ENCODE assay signal across 19 cellular contexts in genomic region chrX:91066104-91066503, GRCh38.
DNase-seq lines count a peak whose midpoint lies in the region; ATAC-seq and TF ChIP-seq lines count a peak whose summit lies in the region.
"Had no signal": no experiment of that assay in that cellular context is flagged by ENCODE, and none has a peak within 500 bp of the region (broad histone marks: within the 10 kb centered on the region; RNA-seq: fewer than 3 reads in every experiment).

No MANE protein-coding gene starts in this region.

- H3K4me1 Mint-ChIP-seq in WTC11 = no peaks in the 10 kb centered on the region
- H3K4me1 Mint-ChIP-seq: CD4-positive, CD25-positive, alpha-beta regulatory T cell; CD8-positive, alpha-beta memory T cell had no signal

- DNase-seq in NB4 (ENCODE audit: low read depth) (no peak), WTC11 (ENCODE audit: low spot score) (peak; percentile 11), iPS-NIHi11 (ENCODE audit: low spot score) (peak; percentile 3)
- DNase-seq: ACHN; BE2C; C1 segment of cervical spinal cord; CD4-positive, CD25-positive, alpha-beta regulatory T cell; CD8-positive, alpha-beta memory T cell; COR-L47; DMS 273 treated with DMSO at 0.1 percent for 48 hours; DMS53; DND-41; HCEC 1CT; IMR-90 had no signal

- no peak overlapping the region for H3K4me3 ChIP-seq in NB4 (ENCODE audit: low read depth, low read length)
- H3K4me3 ChIP-seq: K562 had no signal

- H3K36me3 Mint-ChIP-seq in WTC11 = no peaks in the 10 kb centered on the region; the same call in 1 of the 2 replicates
- H3K36me3 Mint-ChIP-seq: CD4-positive, CD25-positive, alpha-beta regulatory T cell; CD8-positive, alpha-beta memory T cell had no signal

- POLR2A ChIA-PET in WTC11 (lab: Charles Lee) = no interaction called here

- no peak for TF ChIP-seq POLR2A in NB4 (IDR thresholded peaks at IDR 0.05; ENCODE audit: extremely low read depth, insufficient read length)

- TF ChIP-seq CTCF in NB4 (IDR thresholded peaks at IDR 0.05; ENCODE audit: low read depth, low read length) (peak; percentile 7), WTC11 (IDR thresholded peaks at IDR 0.05) (no peak)

- H3K27me3 Mint-ChIP-seq in WTC11 (ENCODE audit: low read depth) = no peaks in the 10 kb centered on the region
- H3K27me3 Mint-ChIP-seq: CD4-positive, CD25-positive, alpha-beta regulatory T cell; CD8-positive, alpha-beta memory T cell had no signal

- H3K4me3 Mint-ChIP-seq in WTC11 = no peak overlapping the region
- H3K4me3 Mint-ChIP-seq: CD4-positive, CD25-positive, alpha-beta regulatory T cell; CD8-positive, alpha-beta memory T cell had no signal

- no peak overlapping the region for H3K27ac Mint-ChIP-seq in WTC11
- H3K27ac Mint-ChIP-seq: CD4-positive, CD25-positive, alpha-beta regulatory T cell; CD8-positive, alpha-beta memory T cell had no signal

- CTCF ChIA-PET in WTC11 (lab: Charles Lee) = no interaction called here

- peaks cover 18% of the 10 kb centered on the region; the same call in 1 of the 2 replicates for H3K9me3 Mint-ChIP-seq in WTC11

- ATAC-seq in WTC11 = peak; percentile 51; the same call in 1 of the 2 replicates
- no peak for ATAC-seq in GM19455 (IDR thresholded peaks at IDR 0.05; ENCODE audit: unreplicated experiment)
- ATAC-seq in GM21381 (IDR thresholded peaks at IDR 0.05; ENCODE audit: unreplicated experiment) = no peak
- ATAC-seq in HG03139 (IDR thresholded peaks at IDR 0.05; ENCODE audit: unreplicated experiment) = no peak
- ATAC-seq in GM21717 (IDR thresholded peaks at IDR 0.05; ENCODE audit: unreplicated experiment) = no peak
- ATAC-seq: K562 had no signal

TF ChIP-seq in WTC11, 78 proteins besides CTCF, POLR2A, EP300 and RAD21:
- no peak for TF ChIP-seq PRRX2 (CRISPR knock-in tag; IDR thresholded peaks at IDR 0.05)
- no peak for TF ChIP-seq ZNF512 (CRISPR knock-in tag; IDR thresholded peaks at IDR 0.05; ENCODE audit: borderline replicate concordance)
- no peak for TF ChIP-seq TCF7 (CRISPR knock-in tag; IDR thresholded peaks at IDR 0.05; ENCODE audit: low read depth)
- TF ChIP-seq ZNF425 (CRISPR knock-in tag; conservative IDR thresholded peaks at IDR 0.05) = no peak
- no peak for TF ChIP-seq EMX1 (CRISPR knock-in tag; IDR thresholded peaks at IDR 0.05)
- no peak for TF ChIP-seq E2F4 (CRISPR knock-in tag; IDR thresholded peaks at IDR 0.05; ENCODE audit: borderline replicate concordance, low read depth)
- TF ChIP-seq TEAD4 (CRISPR knock-in tag; IDR thresholded peaks at IDR 0.05) = no peak
- no peak for TF ChIP-seq GRHL2 (CRISPR knock-in tag; IDR thresholded peaks at IDR 0.05; ENCODE audit: insufficient replicate concordance, severe bottlenecking)
- no peak for TF ChIP-seq MAX (CRISPR knock-in tag; IDR thresholded peaks at IDR 0.05)
- TF ChIP-seq GABPB1 (CRISPR knock-in tag; IDR thresholded peaks at IDR 0.05) = no peak
- no peak for TF ChIP-seq ZNF219 (CRISPR knock-in tag; IDR thresholded peaks at IDR 0.05; ENCODE audit: borderline replicate concordance)
- no peak for TF ChIP-seq ZNF121 (CRISPR knock-in tag; IDR thresholded peaks at IDR 0.05)
- TF ChIP-seq USF2 (CRISPR knock-in tag; IDR thresholded peaks at IDR 0.05) = no peak
- TF ChIP-seq MYBL2 (CRISPR knock-in tag; IDR thresholded peaks at IDR 0.05) = no peak
- TF ChIP-seq ZNF671 (CRISPR knock-in tag; IDR thresholded peaks at IDR 0.05) = no peak
- no peak for TF ChIP-seq MLX (CRISPR knock-in tag; IDR thresholded peaks at IDR 0.05)
- no peak for TF ChIP-seq E2F5 (CRISPR knock-in tag; IDR thresholded peaks at IDR 0.05)
- TF ChIP-seq NR3C1 (CRISPR knock-in tag; conservative IDR thresholded peaks at IDR 0.05; ENCODE audit: low read depth) = no peak
- TF ChIP-seq HMGA2 (CRISPR knock-in tag; IDR thresholded peaks at IDR 0.05) = no peak
- TF ChIP-seq FOXP4 (CRISPR knock-in tag; IDR thresholded peaks at IDR 0.05) = no peak
